Comparison of ENCODE assay signal across 1 cellular context in the genomic region with DNA sequence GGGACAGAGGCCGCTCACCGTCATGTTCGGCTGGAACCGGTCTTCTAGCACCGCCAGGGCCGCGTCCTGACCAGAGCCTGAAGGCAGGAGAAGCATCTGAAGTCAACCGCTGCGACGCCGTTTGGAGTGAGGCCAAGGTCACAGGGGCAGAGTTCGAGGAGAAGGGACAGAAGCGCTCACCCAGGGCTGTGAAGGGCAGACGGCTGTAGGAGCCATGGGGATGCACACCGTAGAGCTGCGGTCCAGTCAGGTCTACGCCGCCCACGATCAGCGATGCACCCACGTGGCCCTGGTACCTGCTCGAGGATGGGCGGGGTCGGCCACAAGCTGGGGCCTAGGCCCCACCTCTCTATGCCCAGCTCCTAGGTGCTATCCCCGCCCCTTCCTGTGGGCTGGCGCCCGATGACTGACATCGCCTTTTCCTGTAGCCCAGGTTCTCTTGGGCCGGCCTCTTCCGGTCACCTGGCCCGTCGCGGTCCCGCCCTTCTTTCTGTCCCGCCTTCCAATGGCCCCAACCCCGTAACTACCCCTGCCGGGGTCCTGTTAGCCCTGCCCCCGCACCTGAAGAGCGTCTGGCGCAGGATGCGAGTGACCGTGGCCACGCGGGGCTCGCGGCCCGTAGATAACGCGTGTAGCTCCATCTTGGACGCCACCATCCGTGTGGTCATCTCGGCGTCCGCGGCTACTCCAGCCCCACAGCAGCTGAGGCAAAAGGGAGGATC.
A peak's percentile ranks its signal among the peaks of the same experiment; 100 is the strongest.
TF ChIP-seq lines count a peak whose summit lies in the region.

No MANE protein-coding gene starts in this region.

TF ChIP-seq in HEK293, 187 proteins besides CTCF, POLR2A, EP300 and RAD21 (continued from another document and continues in another):
- TF ChIP-seq, protein P1, sequence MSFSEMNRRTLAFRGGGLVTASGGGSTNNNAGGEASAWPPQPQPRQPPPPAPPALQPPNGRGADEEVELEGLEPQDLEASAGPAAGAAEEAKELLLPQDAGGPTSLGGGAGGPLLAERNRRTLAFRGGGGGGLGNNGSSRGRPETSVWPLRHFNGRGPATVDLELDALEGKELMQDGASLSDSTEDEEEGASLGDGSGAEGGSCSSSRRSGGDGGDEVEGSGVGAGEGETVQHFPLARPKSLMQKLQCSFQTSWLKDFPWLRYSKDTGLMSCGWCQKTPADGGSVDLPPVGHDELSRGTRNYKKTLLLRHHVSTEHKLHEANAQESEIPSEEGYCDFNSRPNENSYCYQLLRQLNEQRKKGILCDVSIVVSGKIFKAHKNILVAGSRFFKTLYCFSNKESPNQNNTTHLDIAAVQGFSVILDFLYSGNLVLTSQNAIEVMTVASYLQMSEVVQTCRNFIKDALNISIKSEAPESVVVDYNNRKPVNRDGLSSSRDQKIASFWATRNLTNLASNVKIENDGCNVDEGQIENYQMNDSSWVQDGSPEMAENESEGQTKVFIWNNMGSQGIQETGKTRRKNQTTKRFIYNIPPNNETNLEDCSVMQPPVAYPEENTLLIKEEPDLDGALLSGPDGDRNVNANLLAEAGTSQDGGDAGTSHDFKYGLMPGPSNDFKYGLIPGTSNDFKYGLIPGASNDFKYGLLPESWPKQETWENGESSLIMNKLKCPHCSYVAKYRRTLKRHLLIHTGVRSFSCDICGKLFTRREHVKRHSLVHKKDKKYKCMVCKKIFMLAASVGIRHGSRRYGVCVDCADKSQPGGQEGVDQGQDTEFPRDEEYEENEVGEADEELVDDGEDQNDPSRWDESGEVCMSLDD (tag by site-specific recombination; IDR thresholded peaks at IDR 0.05) = peak; percentile 75; the same call in 1 of the 2 replicates
- TF ChIP-seq ZFP41 (tag by site-specific recombination; IDR thresholded peaks at IDR 0.05; ENCODE audit: borderline replicate concordance) = no peak
- 0 out of 2 replicates have a peak, but pooled peaks have one; percentile 48 for TF ChIP-seq ZNF2 (tag by site-specific recombination; IDR thresholded peaks at IDR 0.05)
- TF ChIP-seq, protein P2, sequence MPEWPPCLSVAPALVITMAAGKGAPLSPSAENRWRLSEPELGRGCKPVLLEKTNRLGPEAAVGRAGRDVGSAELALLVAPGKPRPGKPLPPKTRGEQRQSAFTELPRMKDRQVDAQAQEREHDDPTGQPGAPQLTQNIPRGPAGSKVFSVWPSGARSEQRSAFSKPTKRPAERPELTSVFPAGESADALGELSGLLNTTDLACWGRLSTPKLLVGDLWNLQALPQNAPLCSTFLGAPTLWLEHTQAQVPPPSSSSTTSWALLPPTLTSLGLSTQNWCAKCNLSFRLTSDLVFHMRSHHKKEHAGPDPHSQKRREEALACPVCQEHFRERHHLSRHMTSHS (tag by site-specific recombination; IDR thresholded peaks at IDR 0.05) = no peak
- 0 out of 2 replicates have a peak, but pooled peaks have one; percentile 51 for TF ChIP-seq ZNF169 (tag by site-specific recombination; IDR thresholded peaks at IDR 0.05)
- peak; percentile 43; the same call in 1 of the 2 replicates for TF ChIP-seq ZFP69B (tag by site-specific recombination; IDR thresholded peaks at IDR 0.05)
- TF ChIP-seq, protein P3, sequence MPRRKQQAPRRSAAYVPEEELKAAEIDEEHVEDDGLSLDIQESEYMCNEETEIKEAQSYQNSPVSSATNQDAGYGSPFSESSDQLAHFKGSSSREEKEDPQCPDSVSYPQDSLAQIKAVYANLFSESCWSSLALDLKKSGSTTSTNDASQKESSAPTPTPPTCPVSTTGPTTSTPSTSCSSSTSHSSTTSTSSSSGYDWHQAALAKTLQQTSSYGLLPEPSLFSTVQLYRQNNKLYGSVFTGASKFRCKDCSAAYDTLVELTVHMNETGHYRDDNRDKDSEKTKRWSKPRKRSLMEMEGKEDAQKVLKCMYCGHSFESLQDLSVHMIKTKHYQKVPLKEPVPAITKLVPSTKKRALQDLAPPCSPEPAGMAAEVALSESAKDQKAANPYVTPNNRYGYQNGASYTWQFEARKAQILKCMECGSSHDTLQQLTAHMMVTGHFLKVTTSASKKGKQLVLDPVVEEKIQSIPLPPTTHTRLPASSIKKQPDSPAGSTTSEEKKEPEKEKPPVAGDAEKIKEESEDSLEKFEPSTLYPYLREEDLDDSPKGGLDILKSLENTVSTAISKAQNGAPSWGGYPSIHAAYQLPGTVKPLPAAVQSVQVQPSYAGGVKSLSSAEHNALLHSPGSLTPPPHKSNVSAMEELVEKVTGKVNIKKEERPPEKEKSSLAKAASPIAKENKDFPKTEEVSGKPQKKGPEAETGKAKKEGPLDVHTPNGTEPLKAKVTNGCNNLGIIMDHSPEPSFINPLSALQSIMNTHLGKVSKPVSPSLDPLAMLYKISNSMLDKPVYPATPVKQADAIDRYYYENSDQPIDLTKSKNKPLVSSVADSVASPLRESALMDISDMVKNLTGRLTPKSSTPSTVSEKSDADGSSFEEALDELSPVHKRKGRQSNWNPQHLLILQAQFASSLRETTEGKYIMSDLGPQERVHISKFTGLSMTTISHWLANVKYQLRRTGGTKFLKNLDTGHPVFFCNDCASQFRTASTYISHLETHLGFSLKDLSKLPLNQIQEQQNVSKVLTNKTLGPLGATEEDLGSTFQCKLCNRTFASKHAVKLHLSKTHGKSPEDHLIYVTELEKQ (tag by site-specific recombination; IDR thresholded peaks at IDR 0.05; ENCODE audit: borderline replicate concordance) = no peak
- peak; percentile 48; the same call in 1 of the 2 replicates for TF ChIP-seq ZBTB8A (tag by site-specific recombination; IDR thresholded peaks at IDR 0.05)
- no peak for TF ChIP-seq ZNF514 (tag by site-specific recombination; IDR thresholded peaks at IDR 0.05)
- peak; percentile 47; the same call in 1 of the 2 replicates for TF ChIP-seq ZNF792 (tag by site-specific recombination; IDR thresholded peaks at IDR 0.05)
- peak; percentile 61; the same call in 1 of the 2 replicates for TF ChIP-seq ZNF239 (tag by site-specific recombination; IDR thresholded peaks at IDR 0.05)
- TF ChIP-seq YY1 (tag by site-specific recombination; IDR thresholded peaks at IDR 0.05) = peak; percentile 50; the same call in 1 of the 2 replicates
- TF ChIP-seq GLIS2 (tag by site-specific recombination; IDR thresholded peaks at IDR 0.05) = peak; percentile 70
- no peak for TF ChIP-seq ZNF274 (IDR thresholded peaks at IDR 0.05; ENCODE audit: low read length)
- TF ChIP-seq ZNF274 (tag by site-specific recombination; IDR thresholded peaks at IDR 0.05; ENCODE audit: borderline replicate concordance) = no peak
- TF ChIP-seq KLF8 (tag by site-specific recombination; IDR thresholded peaks at IDR 0.05) = peak; percentile 78
- TF ChIP-seq, protein P4, sequence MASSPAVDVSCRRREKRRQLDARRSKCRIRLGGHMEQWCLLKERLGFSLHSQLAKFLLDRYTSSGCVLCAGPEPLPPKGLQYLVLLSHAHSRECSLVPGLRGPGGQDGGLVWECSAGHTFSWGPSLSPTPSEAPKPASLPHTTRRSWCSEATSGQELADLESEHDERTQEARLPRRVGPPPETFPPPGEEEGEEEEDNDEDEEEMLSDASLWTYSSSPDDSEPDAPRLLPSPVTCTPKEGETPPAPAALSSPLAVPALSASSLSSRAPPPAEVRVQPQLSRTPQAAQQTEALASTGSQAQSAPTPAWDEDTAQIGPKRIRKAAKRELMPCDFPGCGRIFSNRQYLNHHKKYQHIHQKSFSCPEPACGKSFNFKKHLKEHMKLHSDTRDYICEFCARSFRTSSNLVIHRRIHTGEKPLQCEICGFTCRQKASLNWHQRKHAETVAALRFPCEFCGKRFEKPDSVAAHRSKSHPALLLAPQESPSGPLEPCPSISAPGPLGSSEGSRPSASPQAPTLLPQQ (tag by site-specific recombination; IDR thresholded peaks at IDR 0.05) = peak; percentile 40; the same call in 1 of the 2 replicates
- TF ChIP-seq OVOL3 (tag by site-specific recombination; IDR thresholded peaks at IDR 0.05) = 0 out of 2 replicates have a peak, but pooled peaks have one; percentile 24
- TF ChIP-seq ZNF24 (tag by site-specific recombination; IDR thresholded peaks at IDR 0.05) = 0 out of 2 replicates have a peak, but pooled peaks have one; percentile 1
- no peak for TF ChIP-seq ZFP3 (tag by site-specific recombination; IDR thresholded peaks at IDR 0.05; ENCODE audit: low read depth)
- TF ChIP-seq INSM2 (tag by site-specific recombination; IDR thresholded peaks at IDR 0.05) = peak; percentile 48; the same call in 1 of the 2 replicates
- TF ChIP-seq, protein P5, sequence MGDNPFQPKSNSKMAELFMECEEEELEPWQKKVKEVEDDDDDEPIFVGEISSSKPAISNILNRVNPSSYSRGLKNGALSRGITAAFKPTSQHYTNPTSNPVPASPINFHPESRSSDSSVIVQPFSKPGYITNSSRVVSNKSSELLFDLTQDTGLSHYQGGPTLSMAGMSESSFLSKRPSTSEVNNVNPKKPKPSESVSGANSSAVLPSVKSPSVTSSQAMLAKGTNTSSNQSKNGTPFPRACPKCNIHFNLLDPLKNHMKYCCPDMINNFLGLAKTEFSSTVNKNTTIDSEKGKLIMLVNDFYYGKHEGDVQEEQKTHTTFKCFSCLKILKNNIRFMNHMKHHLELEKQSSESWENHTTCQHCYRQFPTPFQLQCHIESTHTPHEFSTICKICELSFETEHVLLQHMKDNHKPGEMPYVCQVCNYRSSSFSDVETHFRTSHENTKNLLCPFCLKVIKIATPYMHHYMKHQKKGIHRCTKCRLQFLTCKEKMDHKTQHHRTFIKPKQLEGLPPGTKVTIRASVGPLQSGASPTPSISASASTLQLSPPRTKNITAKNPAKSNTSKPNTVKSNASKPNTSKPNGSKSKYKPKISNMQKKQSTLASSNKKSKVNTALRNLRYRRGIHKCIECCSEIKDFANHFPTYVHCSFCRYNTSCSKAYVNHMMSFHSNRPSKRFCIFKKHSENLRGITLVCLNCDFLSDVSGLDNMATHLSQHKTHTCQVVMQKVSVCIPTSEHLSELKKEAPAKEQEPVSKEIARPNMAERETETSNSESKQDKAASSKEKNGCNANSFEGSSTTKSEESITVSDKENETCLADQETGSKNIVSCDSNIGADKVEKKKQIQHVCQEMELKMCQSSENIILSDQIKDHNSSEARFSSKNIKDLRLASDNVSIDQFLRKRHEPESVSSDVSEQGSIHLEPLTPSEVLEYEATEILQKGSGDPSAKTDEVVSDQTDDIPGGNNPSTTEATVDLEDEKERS (tag by site-specific recombination; IDR thresholded peaks at IDR 0.05) = no peak
- TF ChIP-seq ZNF335 (tag by site-specific recombination; conservative IDR thresholded peaks at IDR 0.05) = peak; percentile 95
- peak; percentile 74 for TF ChIP-seq ZBTB26 (tag by site-specific recombination; optimal IDR thresholded peaks at IDR 0.05)
- peak; percentile 86 for TF ChIP-seq SCRT2 (tag by site-specific recombination; IDR thresholded peaks at IDR 0.05)
- TF ChIP-seq ZNF366 (tag by site-specific recombination; conservative IDR thresholded peaks at IDR 0.05) = peak; percentile 64
- TF ChIP-seq ZNF132 (tag by site-specific recombination; IDR thresholded peaks at IDR 0.05; ENCODE audit: borderline replicate concordance) = no peak
- TF ChIP-seq ZNF610 (tag by site-specific recombination; IDR thresholded peaks at IDR 0.05; ENCODE audit: borderline replicate concordance) = 0 out of 2 replicates have a peak, but pooled peaks have one; percentile 37
- TF ChIP-seq SP7 (tag by site-specific recombination; IDR thresholded peaks at IDR 0.05) = peak; percentile 42
- TF ChIP-seq KLF10 (tag by site-specific recombination; IDR thresholded peaks at IDR 0.05) = peak; percentile 44; the same call in 1 of the 2 replicates
- no peak for TF ChIP-seq RBAK (tag by site-specific recombination; IDR thresholded peaks at IDR 0.05)
- TF ChIP-seq BCL11A (tag by site-specific recombination; IDR thresholded peaks at IDR 0.05; ENCODE audit: low read depth) = peak; percentile 87
- peak; percentile 96 for TF ChIP-seq ZXDB (tag by site-specific recombination; IDR thresholded peaks at IDR 0.05)
- TF ChIP-seq, protein P6, sequence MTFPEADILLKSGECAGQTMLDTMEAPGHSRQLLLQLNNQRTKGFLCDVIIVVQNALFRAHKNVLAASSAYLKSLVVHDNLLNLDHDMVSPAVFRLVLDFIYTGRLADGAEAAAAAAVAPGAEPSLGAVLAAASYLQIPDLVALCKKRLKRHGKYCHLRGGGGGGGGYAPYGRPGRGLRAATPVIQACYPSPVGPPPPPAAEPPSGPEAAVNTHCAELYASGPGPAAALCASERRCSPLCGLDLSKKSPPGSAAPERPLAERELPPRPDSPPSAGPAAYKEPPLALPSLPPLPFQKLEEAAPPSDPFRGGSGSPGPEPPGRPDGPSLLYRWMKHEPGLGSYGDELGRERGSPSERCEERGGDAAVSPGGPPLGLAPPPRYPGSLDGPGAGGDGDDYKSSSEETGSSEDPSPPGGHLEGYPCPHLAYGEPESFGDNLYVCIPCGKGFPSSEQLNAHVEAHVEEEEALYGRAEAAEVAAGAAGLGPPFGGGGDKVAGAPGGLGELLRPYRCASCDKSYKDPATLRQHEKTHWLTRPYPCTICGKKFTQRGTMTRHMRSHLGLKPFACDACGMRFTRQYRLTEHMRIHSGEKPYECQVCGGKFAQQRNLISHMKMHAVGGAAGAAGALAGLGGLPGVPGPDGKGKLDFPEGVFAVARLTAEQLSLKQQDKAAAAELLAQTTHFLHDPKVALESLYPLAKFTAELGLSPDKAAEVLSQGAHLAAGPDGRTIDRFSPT (tag by site-specific recombination; IDR thresholded peaks at IDR 0.05) = peak; percentile 88
- peak; percentile 77 for TF ChIP-seq KLF1 (tag by site-specific recombination; IDR thresholded peaks at IDR 0.05)
- peak; percentile 95 for TF ChIP-seq SP3 (tag by site-specific recombination; IDR thresholded peaks at IDR 0.05)
- no peak for TF ChIP-seq MEIS1 (CRISPR knock-in tag; IDR thresholded peaks at IDR 0.05; ENCODE audit: borderline replicate concordance)
- TF ChIP-seq ZNF76 (tag by site-specific recombination; IDR thresholded peaks at IDR 0.05; ENCODE audit: borderline replicate concordance, low read depth) = peak; percentile 23; the same call in 1 of the 2 replicates
- peak; percentile 80 for TF ChIP-seq ZEB2 (tag by site-specific recombination; IDR thresholded peaks at IDR 0.05)
